Comparison of ENCODE assay signal across 10 cellular contexts in genomic region chr1:223175032-223175431, GRCh38. TPM values are rescaled to one million over a fixed set of nuclear protein-coding genes. Genes with fewer than 3 reads are reported as not detected.
A peak's percentile ranks its signal among the peaks of the same experiment; 100 is the strongest.
DNase-seq lines count a peak whose midpoint lies in the region; ATAC-seq and TF ChIP-seq lines count a peak whose summit lies in the region.
"Had no signal": no experiment of that assay in that cellular context is flagged by ENCODE, and none has a peak within 500 bp of the region (broad histone marks: within the 10 kb centered on the region; RNA-seq: fewer than 3 reads in every experiment).

No MANE protein-coding gene starts in this region.

- intact Hi-C loops in Caco-2 (cut with micrococcal nuclease; ENCODE audit: unreplicated experiment), result loop anchor here (1.0 to 5.0 kb wide), 3 partner anchors 69 to 509 kb away; partner anchors contain the start of gene SUSD4
- intact Hi-C loops in colonic mucosa (cut with DNase I), result no loop called here
- intact Hi-C loops in naive thymus-derived CD4-positive, alpha-beta T cell (cut with micrococcal nuclease), result no loop called here
- intact Hi-C loops in posterior vena cava (cut with DNase I), result no loop called here

- ATAC-seq in naive thymus-derived CD4-positive, alpha-beta T cell, result peak; percentile 27
- ATAC-seq: activated CD8-positive, alpha-beta memory T cell treated with anti-CD3 and anti-CD28 coated beads, Interleukin-2, amount 10 ng/mL, durations not matched to agents 7 days and 5 days had no signal

- H3K9me3 Mint-ChIP-seq in Caco-2 (ENCODE audit: unreplicated experiment), result peaks cover 9% of the 10 kb centered on the region
- H3K9me3 Mint-ChIP-seq in naive thymus-derived CD4-positive, alpha-beta T cell, result peaks cover 0 to 6% (median 0%) of the 10 kb centered on the region in 11 donors

- no TSS peak for BruUV-seq in Caco-2 (replicated peaks; lab: Mats Ljungman, UMichigan)

- no peaks in the 10 kb centered on the region for H3K9me3 ChIP-seq in Caco-2
- H3K9me3 ChIP-seq in colonic mucosa, result no peaks in the 10 kb centered on the region
- no peaks in the 10 kb centered on the region for H3K9me3 ChIP-seq in naive thymus-derived CD4-positive, alpha-beta T cell (ENCODE audit: control insufficient read depth in 2 of 3, low read length in 3 of 3)

- no peaks in the 10 kb centered on the region for H3K36me3 Mint-ChIP-seq in Caco-2 (ENCODE audit: insufficient read depth, unreplicated experiment)
- H3K36me3 Mint-ChIP-seq in naive thymus-derived CD4-positive, alpha-beta T cell, result no peaks in the 10 kb centered on the region
- H3K36me3 Mint-ChIP-seq: activated CD8-positive, alpha-beta memory T cell treated with anti-CD3 and anti-CD28 coated beads, Interleukin-2, amount 10 ng/mL, durations not matched to agents 7 days and 5 days had no signal

- DNase-seq in Caco-2 (peak; percentile 63 to 66), LNCaP clone FGC (ENCODE audit: low read depth) (peak; percentile 31), colonic mucosa (no peak), posterior vena cava (ENCODE audit: low spot score) (no peak), NCI-H1930 (lab: John Stamatoyannopoulos, UW) (no peak), NCI-H1105 (lab: John Stamatoyannopoulos, UW) (no peak)
- DNase-seq in naive thymus-derived CD4-positive, alpha-beta T cell, result no peak
- DNase-seq in activated CD8-positive, alpha-beta memory T cell treated with anti-CD3 and anti-CD28 coated beads for 24 hours, result no peak
- DNase-seq: activated CD8-positive, alpha-beta memory T cell treated with anti-CD3 and anti-CD28 coated beads, Interleukin-2, amount 10 ng/mL, durations not matched to agents 7 days and 5 days; stimulated activated naive CD4-positive, alpha-beta T cell had no signal

- H3K9ac ChIP-seq in colonic mucosa (ENCODE audit: low read depth in 2 of 2, low read length in 2 of 2), result no peak overlapping the region

- H3K27me3 ChIP-seq in Caco-2 (replicated peaks; ENCODE audit: control insufficient read depth, insufficient read depth, low read length), result no peaks in the 10 kb centered on the region
- no peaks in the 10 kb centered on the region for H3K27me3 ChIP-seq in colonic mucosa
- H3K27me3 ChIP-seq in naive thymus-derived CD4-positive, alpha-beta T cell (ENCODE audit: control insufficient read depth in 2 of 2, insufficient read depth in 2 of 2, low read length in 2 of 2), result no peaks in the 10 kb centered on the region

- peak overlapping the region; percentile 35 for H3K27ac Mint-ChIP-seq in Caco-2 (ENCODE audit: unreplicated experiment)
- no peak overlapping the region for H3K27ac Mint-ChIP-seq in naive thymus-derived CD4-positive, alpha-beta T cell
- H3K27ac Mint-ChIP-seq: activated CD8-positive, alpha-beta memory T cell treated with anti-CD3 and anti-CD28 coated beads, Interleukin-2, amount 10 ng/mL, durations not matched to agents 7 days and 5 days had no signal

- H3K4me3 ChIP-seq in Caco-2 (ENCODE audit: low read depth, low read length) (no peak overlapping the region), LNCaP clone FGC (ENCODE audit: low read depth, low read length) (no peak overlapping the region), colonic mucosa (no peak overlapping the region)
- no peak overlapping the region for H3K4me3 ChIP-seq in naive thymus-derived CD4-positive, alpha-beta T cell (ENCODE audit: low read length)

- TF ChIP-seq CTCF in Caco-2 (IDR thresholded peaks at IDR 0.05; ENCODE audit: insufficient read depth in 1 of 2, low read depth in 1 of 2, low read length in 1 of 2, severe bottlenecking in 1 of 2, unreplicated experiment in 1 of 2) (peak; percentile 45 to 70), LNCaP clone FGC (IDR thresholded peaks at IDR 0.05; ENCODE audit: control insufficient read depth, extremely low read depth, insufficient read depth) (peak; percentile 61), colonic mucosa (IDR thresholded peaks at IDR 0.05) (no peak)

- H3K27ac ChIP-seq in colonic mucosa, result peak overlapping the region; percentile 29
- H3K27ac ChIP-seq in naive thymus-derived CD4-positive, alpha-beta T cell (ENCODE audit: low read depth, low read length), result no peak overlapping the region

- H3K4me1 ChIP-seq in Caco-2 (peaks cover 5% of the 10 kb centered on the region), colonic mucosa (no peaks in the 10 kb centered on the region)
- H3K4me1 ChIP-seq in naive thymus-derived CD4-positive, alpha-beta T cell (ENCODE audit: control insufficient read depth in 2 of 2, insufficient read depth in 2 of 2, low read length in 2 of 2), result no peaks in the 10 kb centered on the region

- H3K4me3 Mint-ChIP-seq in Caco-2 (ENCODE audit: unreplicated experiment), result no peak overlapping the region
- H3K4me3 Mint-ChIP-seq in naive thymus-derived CD4-positive, alpha-beta T cell, result no peak overlapping the region
- H3K4me3 Mint-ChIP-seq: activated CD8-positive, alpha-beta memory T cell treated with anti-CD3 and anti-CD28 coated beads, Interleukin-2, amount 10 ng/mL, durations not matched to agents 7 days and 5 days had no signal

- CTCF ChIA-PET in Caco-2 (lab: Charles Lee), result interaction anchor here (0.6 to 1.8 kb wide), 16 partner anchors 22 to 509 kb away, joined by 3 to 16 read pairs (median 4); partner anchors contain the start of gene SUSD4
- CTCF ChIA-PET in naive thymus-derived CD4-positive, alpha-beta T cell (lab: Charles Lee), result no interaction called here

- H3K27me3 Mint-ChIP-seq in Caco-2 (ENCODE audit: insufficient read depth, unreplicated experiment), result no peaks in the 10 kb centered on the region
- H3K27me3 Mint-ChIP-seq in naive thymus-derived CD4-positive, alpha-beta T cell, result peaks cover 0 to 10% (median 0%) of the 10 kb centered on the region in 5 donors

- H3K36me3 ChIP-seq in Caco-2 (ENCODE audit: control insufficient read depth, insufficient read depth, low read length) (no peaks in the 10 kb centered on the region), colonic mucosa (no peaks in the 10 kb centered on the region)
- H3K36me3 ChIP-seq in naive thymus-derived CD4-positive, alpha-beta T cell (ENCODE audit: control insufficient read depth in 2 of 3, insufficient read depth in 3 of 3, low read length in 3 of 3), result no peaks in the 10 kb centered on the region

- POLR2A ChIA-PET in Caco-2 (lab: Charles Lee), result no interaction called here
- POLR2A ChIA-PET in naive thymus-derived CD4-positive, alpha-beta T cell (lab: Charles Lee), result interaction anchor here (1.0 kb wide), 1 partner anchor 34 kb away, joined by 3 read pairs; no protein-coding TSS in a partner anchor

- H3K4me1 Mint-ChIP-seq in Caco-2 (ENCODE audit: low read depth, unreplicated experiment), result peaks cover 5% of the 10 kb centered on the region
- peaks cover 0 to 19% (median 15%) of the 10 kb centered on the region in 7 donors for H3K4me1 Mint-ChIP-seq in naive thymus-derived CD4-positive, alpha-beta T cell
- H3K4me1 Mint-ChIP-seq: activated CD8-positive, alpha-beta memory T cell treated with anti-CD3 and anti-CD28 coated beads, Interleukin-2, amount 10 ng/mL, durations not matched to agents 7 days and 5 days had no signal

RNA-seq across cellular contexts. Expression of gene TLR5, which starts 32.0 kb away (rescaled TPM):
- total RNA-seq in Caco-2 (2022) (1.8 TPM in 2 replicates), colonic mucosa (1 to 10 TPM; 1.7 to 3.0 TPM), posterior vena cava (10 to 100 TPM in 1 of 2 donors, 1 to 10 TPM in 1; 5.2 to 11.2 TPM)
- total RNA-seq in naive thymus-derived CD4-positive, alpha-beta T cell, result 1 to 10 TPM in 4 of 5 experiments, not detected in 1; 3.1 to 8.0 (median 6.6) TPM
- polyA plus RNA-seq in naive thymus-derived CD4-positive, alpha-beta T cell, result 1 to 10 TPM; 3.1 to 3.9 TPM

Comparison
In these comparisons a context has a peak if more than half of its experiments do, and no peak if none do; other contexts are left out.
1. DNase-seq: peak in Caco-2 (2 of 2) and LNCaP clone FGC (single experiment); none in colonic mucosa (single experiment), naive thymus-derived CD4-positive, alpha-beta T cell (0 of 9), posterior vena cava (single experiment), NCI-H1930 (0 of 2), NCI-H1105 (single experiment) and activated CD8-positive, alpha-beta memory T cell treated with anti-CD3 and anti-CD28 coated beads for 24 hours (single experiment).